In the genomic region with DNA sequence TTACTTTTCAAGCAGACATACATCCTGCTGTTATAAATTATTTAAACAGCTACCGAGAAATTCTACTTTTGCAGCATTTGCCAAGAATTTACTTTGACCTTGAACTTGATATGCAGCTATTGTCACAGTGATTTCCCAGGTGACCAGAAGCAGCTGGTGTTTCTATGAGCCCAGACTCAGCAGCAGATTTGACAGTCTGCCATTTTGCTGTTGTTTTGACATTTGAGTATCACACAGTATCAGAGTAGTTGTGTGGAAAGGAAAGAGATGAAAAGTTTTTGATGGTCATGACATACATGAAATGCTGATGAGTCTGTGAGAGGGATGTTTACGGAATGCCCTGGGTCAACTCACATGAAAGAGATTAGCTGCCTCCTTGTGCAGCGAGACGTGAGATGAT, we compare ENCODE assay signal across 15 cellular contexts. TPM values are rescaled to one million over a fixed set of nuclear protein-coding genes. Genes with fewer than 3 reads are reported as not detected.
DNase-seq lines count a peak whose midpoint lies in the region; ATAC-seq and TF ChIP-seq lines count a peak whose summit lies in the region.
"Had no signal": no experiment of that assay in that cellular context is flagged by ENCODE, and none has a peak within 500 bp of the region (broad histone marks: within the 10 kb centered on the region; RNA-seq: fewer than 3 reads in every experiment).

No MANE protein-coding gene starts in this region.

- H3K4me3 Mint-ChIP-seq in brain: no peak overlapping the region

- no peaks in the 10 kb centered on the region for H3K36me3 Mint-ChIP-seq in brain

- H3K9me3 Mint-ChIP-seq in brain: peaks cover 13 to 19% (median 16%) of the 10 kb centered on the region in 5 experiments

- H3K27me3 Mint-ChIP-seq in brain: no peaks in the 10 kb centered on the region

- peak overlapping the region; percentile 61 for H2AFZ ChIP-seq in parathyroid adenoma

- H3K9me3 ChIP-seq in parathyroid adenoma (ENCODE audit: control insufficient read depth, low read length): no peaks in the 10 kb centered on the region
- H3K9me3 ChIP-seq: Caco-2 had no signal

- H3K4me1 Mint-ChIP-seq in brain: peaks cover 21% of the 10 kb centered on the region

- no peaks in the 10 kb centered on the region for H3K79me2 ChIP-seq in parathyroid adenoma

- no peak overlapping the region for H3K27ac ChIP-seq in parathyroid adenoma

- DNase-seq in G401 (ENCODE audit: low spot score): peak; percentile 2
- peak; percentile 50 for DNase-seq in NCI-H1694 treated with DMSO at 0.1 percent for 48 hours (lab: John Stamatoyannopoulos, UW)
- no peak for DNase-seq in erythroblast (lab: John Stamatoyannopoulos, UW)
- no peak for DNase-seq in NCI-H524 treated with DMSO at 0.1 percent for 48 hours (lab: John Stamatoyannopoulos, UW)
- DNase-seq: Caco-2, DMS79 treated with DMSO at 0.1 percent for 48 hours, GDM1, NCI-H146 had no signal

- H3K36me3 ChIP-seq in parathyroid adenoma (ENCODE audit: control insufficient read depth, insufficient read depth, low read length): no peaks in the 10 kb centered on the region

- H3K27me3 ChIP-seq in parathyroid adenoma (ENCODE audit: control insufficient read depth, insufficient read depth, low read length): no peaks in the 10 kb centered on the region

- peaks cover 7% of the 10 kb centered on the region for H3K4me1 ChIP-seq in parathyroid adenoma
- H3K4me1 ChIP-seq: Caco-2 had no signal

- TF ChIP-seq CTCF in brain (conservative IDR thresholded peaks at IDR 0.05): no peak
- no peak for TF ChIP-seq CTCF in parathyroid adenoma (IDR thresholded peaks at IDR 0.05)

- peak overlapping the region in 3 of 5 experiments; percentile 19 to 32 (median 31) for H3K27ac Mint-ChIP-seq in brain

- no peak for TF ChIP-seq POLR2A in erythroblast (IDR thresholded peaks at IDR 0.05; ENCODE audit: low read length)

- H3K4me2 ChIP-seq in parathyroid adenoma (ENCODE audit: low read length): no peak overlapping the region

- no peak for ATAC-seq in HG03025 (IDR thresholded peaks at IDR 0.05; ENCODE audit: low FRiP score, unreplicated experiment)
- ATAC-seq: Panc1, Right ventricle myocardium inferior had no signal

- no peak overlapping the region for H3K9ac ChIP-seq in parathyroid adenoma

- in situ Hi-C loops in G401 (cut with HindIII; ENCODE audit: low sequenced_read_pairs): no loop called here

- H3K4me3 ChIP-seq in parathyroid adenoma (ENCODE audit: low read depth, low read length): no peak overlapping the region

RNA-seq across cellular contexts. Expression of a gene that starts 6.6 kb away (rescaled TPM):
- not detected in 2 replicates for total RNA-seq in G401 (2014; rRNA removed; shearing (Covaris generic))
- polyA plus RNA-seq in brain (ENCODE audit: insufficient read depth, low read depth, low replicate concordance): not detected
- total RNA-seq: A673, Caco-2, H1, Right ventricle myocardium inferior had no signal
- polyA plus RNA-seq: H1 had no signal

Comparison
In these comparisons a context has a peak if more than half of its experiments do, and no peak if none do; other contexts are left out.
1. DNase-seq: peak in G401 (single experiment) and NCI-H1694 treated with DMSO at 0.1 percent for 48 hours (single experiment); none in erythroblast (0 of 2) and NCI-H524 treated with DMSO at 0.1 percent for 48 hours (single experiment).